In the genomic region with DNA sequence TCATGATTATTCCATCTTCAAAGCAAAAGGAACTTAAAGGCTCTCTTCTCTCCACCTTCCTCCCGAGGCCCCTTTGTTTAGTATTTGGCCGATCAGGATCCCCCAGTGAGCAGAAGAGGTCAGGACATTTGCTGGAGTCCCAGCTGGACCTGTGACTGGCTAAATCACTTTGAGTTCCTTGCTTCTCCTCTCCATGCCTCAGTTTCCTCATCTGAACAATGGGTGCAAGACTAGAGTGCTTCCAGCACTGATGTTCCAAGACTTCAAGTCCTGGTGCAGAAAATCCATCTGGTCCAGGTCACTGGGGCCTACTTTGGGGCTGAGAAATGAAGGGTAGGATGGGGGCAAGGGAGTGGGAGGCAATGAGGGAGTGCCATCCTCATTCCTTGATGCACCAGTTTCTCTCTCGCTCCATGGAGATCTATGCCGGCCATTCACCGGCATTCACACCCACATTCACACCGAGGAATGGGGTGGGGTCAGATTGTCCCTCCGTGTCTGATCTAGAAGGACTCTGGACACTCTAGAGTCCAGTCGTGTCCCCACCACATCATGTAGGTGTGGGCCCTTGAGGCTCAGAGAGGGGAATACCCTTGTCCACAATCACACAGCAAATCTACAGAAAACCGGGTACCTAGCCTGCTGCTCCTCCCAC, we compare ENCODE assay signal across 17 cellular contexts. TPM values are rescaled to one million over a fixed set of nuclear protein-coding genes. Genes with fewer than 3 reads are reported as not detected.
DNase-seq lines count a peak whose midpoint lies in the region; ATAC-seq and TF ChIP-seq lines count a peak whose summit lies in the region.
"Had no signal": no experiment of that assay in that cellular context is flagged by ENCODE, and none has a peak within 500 bp of the region (broad histone marks: within the 10 kb centered on the region; RNA-seq: fewer than 3 reads in every experiment).

No MANE protein-coding gene starts in this region.

- H3K27me3 Mint-ChIP-seq in activated T-helper 1 cell treated with anti-CD3 and anti-CD28 coated beads, Interleukin-12 subunit alpha, Interleukin-12 subunit beta, Interleukin-2, Interleukin-4 antibody, amounts not matched to agents 30 ng/mL and 10 ng/mL and 1 ng/mL, durations not matched to agents 14 hours and 24 hours and 36 hours (ENCODE audit: insufficient read depth), result peaks cover 8% of the 10 kb centered on the region
- H3K27me3 Mint-ChIP-seq: CD4-positive, alpha-beta T cell had no signal

- no peak for TF ChIP-seq POLR2A in heart left ventricle (IDR thresholded peaks at IDR 0.05)
- peak in 1 of 2 donors; percentile 26 for TF ChIP-seq POLR2A in gastroesophageal sphincter (IDR thresholded peaks at IDR 0.05)
- TF ChIP-seq POLR2A in ovary (IDR thresholded peaks at IDR 0.05), result no peak

- peaks cover 2 to 99% (median 76%) of the 10 kb centered on the region in 12 donors for H3K4me1 ChIP-seq in heart left ventricle
- peaks cover 0 to 100% (median 60%) of the 10 kb centered on the region in 3 donors for H3K4me1 ChIP-seq in gastroesophageal sphincter
- peaks cover 69% of the 10 kb centered on the region for H3K4me1 ChIP-seq in ovary (ENCODE audit: insufficient read depth)
- H3K4me1 ChIP-seq in upper lobe of right lung, result peaks cover 72% of the 10 kb centered on the region

- H3K9me3 ChIP-seq in heart left ventricle (no peaks in the 10 kb centered on the region), gastroesophageal sphincter (no peaks in the 10 kb centered on the region), ovary (no peaks in the 10 kb centered on the region), upper lobe of right lung (no peaks in the 10 kb centered on the region)

- H3K36me3 Mint-ChIP-seq in activated T-helper 1 cell treated with anti-CD3 and anti-CD28 coated beads, Interleukin-12 subunit alpha, Interleukin-12 subunit beta, Interleukin-2, Interleukin-4 antibody, amounts not matched to agents 30 ng/mL and 10 ng/mL and 1 ng/mL, durations not matched to agents 14 hours and 24 hours and 36 hours (ENCODE audit: low read depth), result no peaks in the 10 kb centered on the region

- peak overlapping the region in 2 of 12 donors; percentile 21 to 67 for H3K4me3 ChIP-seq in heart left ventricle
- H3K4me3 ChIP-seq in gastroesophageal sphincter, result peak overlapping the region; percentile 24 to 74
- peak overlapping the region; percentile 8 for H3K4me3 ChIP-seq in ovary
- H3K4me3 ChIP-seq in upper lobe of right lung, result no peak overlapping the region

- no peak for TF ChIP-seq CTCF in heart left ventricle (IDR thresholded peaks at IDR 0.05)
- TF ChIP-seq CTCF in gastroesophageal sphincter (IDR thresholded peaks at IDR 0.05), result no peak
- no peak for TF ChIP-seq CTCF in ovary (IDR thresholded peaks at IDR 0.05)
- TF ChIP-seq CTCF in upper lobe of right lung (IDR thresholded peaks at IDR 0.05), result no peak

- TF ChIP-seq EP300 in gastroesophageal sphincter (IDR thresholded peaks at IDR 0.05) (no peak), ovary (IDR thresholded peaks at IDR 0.05) (no peak)

- H3K36me3 ChIP-seq in heart left ventricle, result peaks cover 0 to 27% (median 5%) of the 10 kb centered on the region in 9 donors
- H3K36me3 ChIP-seq in gastroesophageal sphincter, result peaks cover 0 to 100% of the 10 kb centered on the region in 2 donors
- no peaks in the 10 kb centered on the region for H3K36me3 ChIP-seq in ovary
- no peaks in the 10 kb centered on the region for H3K36me3 ChIP-seq in upper lobe of right lung

- H3K27ac Mint-ChIP-seq in activated T-helper 1 cell treated with anti-CD3 and anti-CD28 coated beads, Interleukin-12 subunit alpha, Interleukin-12 subunit beta, Interleukin-2, Interleukin-4 antibody, amounts not matched to agents 30 ng/mL and 10 ng/mL and 1 ng/mL, durations not matched to agents 14 hours and 24 hours and 36 hours, result no peak overlapping the region
- H3K27ac Mint-ChIP-seq: CD4-positive, alpha-beta T cell had no signal

- peak overlapping the region; percentile 54 to 97 (median 92) for H3K27ac ChIP-seq in heart left ventricle
- peak overlapping the region; percentile 93 to 100 (median 95) for H3K27ac ChIP-seq in gastroesophageal sphincter
- H3K27ac ChIP-seq in ovary, result peak overlapping the region; percentile 41 to 79
- H3K27ac ChIP-seq in upper lobe of right lung, result peak overlapping the region; percentile 66
- H3K27ac ChIP-seq: parathyroid adenoma had no signal

- no peak for ATAC-seq in heart left ventricle
- ATAC-seq in left ventricle myocardium superior, result no peak
- no peak for ATAC-seq in gastroesophageal sphincter
- ATAC-seq in upper lobe of right lung, result no peak
- no peak for ATAC-seq in GM18520 (IDR thresholded peaks at IDR 0.05; ENCODE audit: unreplicated experiment)
- ATAC-seq: left colon, PC-3 had no signal

- no peaks in the 10 kb centered on the region for H3K9me3 Mint-ChIP-seq in activated T-helper 1 cell treated with anti-CD3 and anti-CD28 coated beads, Interleukin-12 subunit alpha, Interleukin-12 subunit beta, Interleukin-2, Interleukin-4 antibody, amounts not matched to agents 30 ng/mL and 10 ng/mL and 1 ng/mL, durations not matched to agents 14 hours and 24 hours and 36 hours
- H3K9me3 Mint-ChIP-seq: CD4-positive, alpha-beta T cell had no signal

- no peak for DNase-seq in heart left ventricle
- no peak for DNase-seq in left ventricle myocardium superior
- DNase-seq in ovary, result peak in 2 of 5 donors; percentile 20 to 35
- no peak for DNase-seq in upper lobe of right lung
- no peak for DNase-seq in effector CD8-positive, alpha-beta T cell (lab: John Stamatoyannopoulos, UW)
- no peak for DNase-seq in activated T-helper 1 cell treated with anti-CD3 and anti-CD28 coated beads, Interleukin-12 subunit alpha, Interleukin-12 subunit beta, Interleukin-2, Interleukin-4 antibody, amounts not matched to agents 30 ng/mL and 10 ng/mL and 1 ng/mL, durations not matched to agents 14 hours and 24 hours and 36 hours (ENCODE audit: low spot score)
- DNase-seq: CD4-positive, alpha-beta T cell; left colon; NCI-H187 treated with DMSO at 0.1 percent for 48 hours; NCI-H524 treated with DMSO at 0.1 percent for 48 hours; PC-3 had no signal

- H3K27me3 ChIP-seq in heart left ventricle (no peaks in the 10 kb centered on the region), gastroesophageal sphincter (no peaks in the 10 kb centered on the region), ovary (no peaks in the 10 kb centered on the region), upper lobe of right lung (no peaks in the 10 kb centered on the region)

- no peak overlapping the region for H3K4me3 Mint-ChIP-seq in activated T-helper 1 cell treated with anti-CD3 and anti-CD28 coated beads, Interleukin-12 subunit alpha, Interleukin-12 subunit beta, Interleukin-2, Interleukin-4 antibody, amounts not matched to agents 30 ng/mL and 10 ng/mL and 1 ng/mL, durations not matched to agents 14 hours and 24 hours and 36 hours
- H3K4me3 Mint-ChIP-seq: CD4-positive, alpha-beta T cell had no signal

- intact Hi-C loops in heart left ventricle (cut with DNase I) (no loop called here), left ventricle myocardium superior (cut with micrococcal nuclease) (no loop called here), ovary (cut with DNase I) (no loop called here), upper lobe of right lung (cut with DNase I) (no loop called here)
- intact Hi-C loops in activated T-helper 1 cell treated with anti-CD3 and anti-CD28 coated beads, Interleukin-12 subunit alpha, Interleukin-12 subunit beta, Interleukin-2, Interleukin-4 antibody, amounts not matched to agents 30 ng/mL and 10 ng/mL and 1 ng/mL, durations not matched to agents 14 hours and 24 hours and 36 hours (cut with micrococcal nuclease), result no loop called here

- peaks cover 5% of the 10 kb centered on the region for H3K4me1 Mint-ChIP-seq in activated T-helper 1 cell treated with anti-CD3 and anti-CD28 coated beads, Interleukin-12 subunit alpha, Interleukin-12 subunit beta, Interleukin-2, Interleukin-4 antibody, amounts not matched to agents 30 ng/mL and 10 ng/mL and 1 ng/mL, durations not matched to agents 14 hours and 24 hours and 36 hours (ENCODE audit: low read depth)

- 66 to 76% (median 73%) methylated on average over 9 of the region's 9 CpGs for WGBS in heart left ventricle, 4 donors
- WGBS in gastroesophageal sphincter (ENCODE audit: low coverage in 1 of 2), 2 donors, result 14 to 32% methylated on average over 1 to 4 of the region's 9 CpGs
- WGBS in ovary, 3 donors, result 6 to 19% (median 12%) methylated on average over 9 of the region's 9 CpGs

RNA-seq across cellular contexts. Expression of a gene that starts 38.7 kb away (rescaled TPM):
- total RNA-seq in heart left ventricle (under 1 TPM in 2 of 9 donors, not detected in 7; 0.35 to 0.42 TPM), left ventricle myocardium superior (not detected), gastroesophageal sphincter (1 to 10 TPM; 2.3 to 7.2 (median 4.0) TPM), ovary (under 1 TPM in 2 of 7 donors, not detected in 5; 0.47 to 0.54 TPM), upper lobe of right lung (not detected)
- polyA plus RNA-seq in heart left ventricle (under 1 TPM in 1 of 2 donors, not detected in 1; 0.33 TPM), ovary (1 to 10 TPM in 1 of 2 donors, not detected in 1; 1.7 TPM)
- not detected in 2 replicates for total RNA-seq in activated T-helper 1 cell treated with anti-CD3 and anti-CD28 coated beads, Interleukin-12 subunit alpha, Interleukin-12 subunit beta, Interleukin-2, Interleukin-4 antibody, amounts not matched to agents 30 ng/mL and 10 ng/mL and 1 ng/mL, durations not matched to agents 14 hours and 24 hours and 36 hours
- total RNA-seq: activated CD8-positive, alpha-beta memory T cell treated with anti-CD3 and anti-CD28 coated beads for 36 hours; CD4-positive, alpha-beta T cell; endothelial cell of umbilical vein; M059J; PC-3 had no signal
- polyA plus RNA-seq: endothelial cell of umbilical vein had no signal

RNA-seq across cellular contexts. Expression of a gene that starts 60.0 kb away (rescaled TPM):
- total RNA-seq in heart left ventricle (1 to 10 TPM; 2.3 to 6.8 (median 3.7) TPM), left ventricle myocardium superior (2.6 TPM), gastroesophageal sphincter (1 to 10 TPM; 2.5 to 4.7 (median 3.8) TPM), ovary (10 to 100 TPM in 2 of 7 donors, 1 to 10 TPM in 5; 5.8 to 11.5 (median 8.8) TPM), upper lobe of right lung (6.6 TPM)
- polyA plus RNA-seq in heart left ventricle (1 to 10 TPM; 2.3 to 6.5 TPM), ovary (10 to 100 TPM in 1 of 2 donors, 1 to 10 TPM in 1; 7.1 to 15.2 TPM)
- total RNA-seq in activated T-helper 1 cell treated with anti-CD3 and anti-CD28 coated beads, Interleukin-12 subunit alpha, Interleukin-12 subunit beta, Interleukin-2, Interleukin-4 antibody, amounts not matched to agents 30 ng/mL and 10 ng/mL and 1 ng/mL, durations not matched to agents 14 hours and 24 hours and 36 hours, result 21.9 and 23.4 TPM in 2 replicates
